ENCODE assay signal across 24 cellular contexts in the genomic region with DNA sequence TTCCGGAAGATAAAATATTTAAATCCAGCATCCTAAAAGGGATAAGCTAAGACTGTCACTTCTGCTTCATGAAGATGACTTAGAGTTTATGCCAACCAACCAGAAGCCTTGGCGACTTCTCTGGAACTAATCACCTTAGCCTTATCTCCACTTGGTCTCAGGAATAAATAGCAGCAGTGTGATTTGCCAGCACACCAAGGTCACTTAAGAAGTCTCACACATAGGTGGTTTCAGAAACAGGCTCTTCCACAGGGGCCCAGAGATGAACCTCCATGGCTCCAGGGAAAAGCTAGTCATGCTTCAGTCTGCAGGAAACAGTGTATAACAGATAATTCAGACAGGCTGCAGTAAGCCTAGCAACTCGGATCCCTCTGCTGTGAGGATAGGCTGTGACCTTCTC.
"Had no signal": no experiment of that assay in that cellular context is flagged by ENCODE, and none has a peak within 500 bp of the region (broad histone marks: within the 10 kb centered on the region; RNA-seq: fewer than 3 reads in every experiment).

No MANE protein-coding gene starts in this region.

- H3K27ac ChIP-seq: brain microvascular endothelial cell, Peyer's patch, RWPE1, VCaP had no signal

- FAIRE-seq: astrocyte had no signal

- DNase-seq: activated CD4-positive, alpha-beta memory T cell treated with anti-CD3 and anti-CD28 coated beads, Interleukin-2, amount 10 ng/mL, durations not matched to agents 7 days and 5 days; activated CD4-positive, alpha-beta T cell treated with anti-CD3 and anti-CD28 coated beads, Interleukin-2, amount 10 ng/mL, durations not matched to agents 7 days and 5 days; activated CD4-positive, CD25-positive, alpha-beta regulatory T cell; activated gamma-delta T cell; activated naive CD4-positive, alpha-beta T cell treated with anti-CD3 and anti-CD28 coated beads for 36 hours; activated T-cell treated with anti-CD3 and anti-CD28 coated beads for 4 hours; activated T-cell treated with anti-CD3 and anti-CD28 coated beads, Interleukin-2, amount 50 U/mL, for 48 hours; amygdala; brain microvascular endothelial cell; KG1; NCI-H1048; NCI-H1417; NCI-H1694; NCI-H2029 treated with DMSO at 0.1 percent for 48 hours; NCI-H345; NCI-H510A; NCI-H526 treated with DMSO at 0.1 percent for 48 hours; Peyer's patch; SIG-M5; T-cell had no signal

- H3K27me3 ChIP-seq: brain microvascular endothelial cell, Peyer's patch had no signal

- H3K4me3 ChIP-seq: Peyer's patch had no signal

- H3K9me3 ChIP-seq: Peyer's patch had no signal

- ATAC-seq: activated T-helper 17 cell treated with anti-CD3 and anti-CD28 coated beads, Interleukin-2, amount 50 U/mL, for 72 hours; T-cell had no signal
